Comparison of ENCODE assay signal across 13 cellular contexts in the genomic region with DNA sequence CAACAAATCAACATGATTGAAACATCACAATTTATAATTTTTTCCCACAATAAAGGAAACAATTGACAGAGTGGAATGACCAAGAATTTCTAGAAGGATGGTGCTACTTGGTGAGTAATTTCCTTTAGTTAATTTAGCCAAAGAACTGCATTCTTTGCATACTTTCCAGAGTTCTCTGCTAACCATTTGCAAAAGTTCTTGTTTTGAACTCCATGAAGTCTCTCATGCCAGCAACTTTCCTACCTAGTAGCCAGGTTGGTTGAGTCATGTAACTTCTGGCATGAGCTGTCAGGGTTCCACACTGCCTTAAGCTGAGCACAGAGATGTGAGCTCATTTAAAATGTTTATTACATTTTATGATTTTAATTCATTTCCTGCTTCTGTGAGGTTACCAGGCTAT.
DNase-seq lines count a peak whose midpoint lies in the region; ATAC-seq, FAIRE-seq and TF ChIP-seq lines count a peak whose summit lies in the region.
"Had no signal": no experiment of that assay in that cellular context is flagged by ENCODE, and none has a peak within 500 bp of the region (broad histone marks: within the 10 kb centered on the region; RNA-seq: fewer than 3 reads in every experiment).

No MANE protein-coding gene starts in this region.

- H3K9ac ChIP-seq in H1 (replicated peaks in 1 of 4; ENCODE audit: extremely low read depth in 1 of 4, low read depth in 3 of 4, low read length in 3 of 4), result no peak overlapping the region
- no peak overlapping the region for H3K9ac ChIP-seq in mesenchymal stem cell (ENCODE audit: low read length)

- H3K4me1 ChIP-seq in H1 (replicated peaks in 1 of 4; ENCODE audit: control insufficient read depth in 3 of 4, insufficient read depth in 4 of 4, low read length in 3 of 4), result no peaks in the 10 kb centered on the region
- H3K4me1 ChIP-seq in mesenchymal stem cell (ENCODE audit: control insufficient read depth, insufficient read depth, low read depth, low read length), result no peaks in the 10 kb centered on the region

- TF ChIP-seq POLR2A in H1 (IDR thresholded peaks at IDR 0.05; ENCODE audit: control extremely low read depth in 1 of 2, low read depth in 2 of 2, low read length in 2 of 2), result no peak

- H4K20me1 ChIP-seq in H1 (replicated peaks in 1 of 2; ENCODE audit: control insufficient read depth in 1 of 2, insufficient read depth in 2 of 2, low read length in 2 of 2), result no peaks in the 10 kb centered on the region

- H2AFZ ChIP-seq in H1 (ENCODE audit: low read length) (no peak overlapping the region), mesenchymal stem cell (ENCODE audit: low read depth, low read length) (no peak overlapping the region)

- no peak for TF ChIP-seq RAD21 in H1 (IDR thresholded peaks at IDR 0.05 in 1 of 2, conservative IDR thresholded peaks at IDR 0.05 in 1 of 2; ENCODE audit: low read depth in 2 of 2, low read length in 2 of 2)

- FAIRE-seq in H1 (lab: Jason Lieb, UNC) (no peak), GM19239 (lab: Jason Lieb, UNC) (no peak)

- CTCF ChIA-PET in H1 (lab: Charles Lee; ENCODE audit: partially characterized antibody), result interaction anchor here (0.8 kb wide), 1 partner anchor 15 kb away, joined by 3 read pairs; no protein-coding TSS in a partner anchor

- H2BK120ac ChIP-seq in H1 (replicated peaks; ENCODE audit: low read depth, low read length) (no peak overlapping the region), mesenchymal stem cell (ENCODE audit: low read depth, low read length) (no peak overlapping the region)

- peak; percentile 91 for DNase-seq in AG10803 (ENCODE audit: low read depth)
- peak; percentile 93 for DNase-seq in M059J (ENCODE audit: low read depth)
- peak in 1 of 2 experiments; percentile 9 for DNase-seq in H1 (ENCODE audit: low read depth in 1 of 2, low spot score in 2 of 2)
- peak; percentile 46 for DNase-seq in mesenchymal stem cell
- DNase-seq in NCI-H2107 treated with DMSO at 0.1 percent for 48 hours (lab: John Stamatoyannopoulos, UW; ENCODE audit: unreplicated experiment), result no peak
- no peak for DNase-seq in GM19239 (ENCODE audit: insufficient read length, low spot score)
- DNase-seq in HUDEP-2 (lab: John Stamatoyannopoulos, UW; ENCODE audit: unreplicated experiment in 76 of 76), result no peak
- DNase-seq: endodermal cell; Kasumi-1; OCI-M1; stimulated activated CD4-positive, alpha-beta T cell treated with anti-CD3 and anti-CD28 coated beads, Interleukin-12 subunit alpha, Interleukin-12 subunit beta, amount 100 ng/mL, for 4 hours; T-helper 9 cell had no signal

- no peaks in the 10 kb centered on the region for H3K23me2 ChIP-seq in H1 (ENCODE audit: low read depth, low read length)

- no peak overlapping the region for H2BK20ac ChIP-seq in H1 (ENCODE audit: low read length)

- no peaks in the 10 kb centered on the region for H3K36me3 ChIP-seq in H1 (ENCODE audit: control insufficient read depth in 2 of 4, insufficient read depth in 4 of 4, low read length in 3 of 4)
- H3K36me3 ChIP-seq in mesenchymal stem cell (ENCODE audit: control insufficient read depth in 1 of 2, insufficient read depth in 2 of 2, low read depth in 1 of 2, low read length in 2 of 2), result no peaks in the 10 kb centered on the region

- no peaks in the 10 kb centered on the region for H3K79me2 ChIP-seq in H1 (ENCODE audit: control insufficient read depth in 1 of 2, insufficient read depth in 2 of 2, low read length in 2 of 2)

- H3K14ac ChIP-seq in H1 (ENCODE audit: insufficient read length), result no peak overlapping the region
- no peak overlapping the region for H3K14ac ChIP-seq in mesenchymal stem cell (ENCODE audit: low read length in 2 of 2)

- no peaks in the 10 kb centered on the region for H3K79me1 ChIP-seq in H1 (ENCODE audit: low read depth, low read length)
- H3K79me1 ChIP-seq in mesenchymal stem cell (replicated peaks; ENCODE audit: low read length, poor library complexity, severe bottlenecking), result no peaks in the 10 kb centered on the region

- no peak overlapping the region for H3K56ac ChIP-seq in H1 (replicated peaks; ENCODE audit: insufficient read length, low read depth, low read length)

- H2AK5ac ChIP-seq in H1 (ENCODE audit: low read depth, low read length), result no peak overlapping the region
- no peak overlapping the region for H2AK5ac ChIP-seq in mesenchymal stem cell (ENCODE audit: low read length, severe bottlenecking)

- H3K9me3 ChIP-seq in H1 (ENCODE audit: insufficient read depth in 2 of 2, low read depth in 1 of 2, low read length in 1 of 2) (no peaks in the 10 kb centered on the region), mesenchymal stem cell (ENCODE audit: control insufficient read depth, low read length) (no peaks in the 10 kb centered on the region)

- H3K4me3 ChIP-seq in AG10803 (ENCODE audit: low read length) (no peak overlapping the region), H1 (ENCODE audit: extremely low read depth in 1 of 4, insufficient read depth in 2 of 4, low read depth in 3 of 4, low read length in 4 of 4) (no peak overlapping the region), mesenchymal stem cell (ENCODE audit: insufficient read depth in 1 of 2, low read depth in 1 of 2, low read length in 2 of 2) (no peak overlapping the region)

- H3K23ac ChIP-seq in H1 (ENCODE audit: insufficient read length) (no peak overlapping the region), mesenchymal stem cell (ENCODE audit: low read length in 2 of 2) (no peak overlapping the region)

- H3K27me3 ChIP-seq in H1 (replicated peaks in 1 of 4; ENCODE audit: control insufficient read depth in 3 of 4, extremely low read depth in 1 of 4, insufficient read depth in 3 of 4, low read length in 3 of 4) (no peaks in the 10 kb centered on the region), mesenchymal stem cell (ENCODE audit: control insufficient read depth in 1 of 2, insufficient read depth in 1 of 2, low read length in 2 of 2) (no peaks in the 10 kb centered on the region)

- TF ChIP-seq EP300 in H1 (IDR thresholded peaks at IDR 0.05; ENCODE audit: borderline replicate concordance in 1 of 2, low read depth in 2 of 2, low read length in 2 of 2), result no peak

- no peak for TF ChIP-seq CTCF in AG10803 (conservative IDR thresholded peaks at IDR 0.05; ENCODE audit: low read length)
- TF ChIP-seq CTCF in H1 (IDR thresholded peaks at IDR 0.05; ENCODE audit: control extremely low read depth in 1 of 3, insufficient read depth in 1 of 3, low read depth in 1 of 3, low read length in 3 of 3), result no peak

- no peak overlapping the region for H2BK12ac ChIP-seq in H1 (ENCODE audit: low read depth, low read length)
- H2BK12ac ChIP-seq in mesenchymal stem cell (ENCODE audit: low read length in 2 of 2), result no peak overlapping the region

- H3K27ac ChIP-seq in H1 (ENCODE audit: low read depth, low read length), result no peak overlapping the region
- H3K27ac ChIP-seq in mesenchymal stem cell (ENCODE audit: low read length, poor library complexity, severe bottlenecking), result peak overlapping the region; percentile 35

- no peak overlapping the region for H4K5ac ChIP-seq in H1 (ENCODE audit: insufficient read length, low read depth, low read length)

- H2BK5ac ChIP-seq in H1 (ENCODE audit: low read depth, low read length) (no peak overlapping the region), mesenchymal stem cell (ENCODE audit: low read depth, low read length, poor library complexity, severe bottlenecking) (no peak overlapping the region)

- no peak overlapping the region for H3K18ac ChIP-seq in H1 (ENCODE audit: extremely low read depth, low read length)
- H3K18ac ChIP-seq in mesenchymal stem cell (ENCODE audit: low read depth in 1 of 2, low read length in 2 of 2), result no peak overlapping the region

- no peak overlapping the region for H4K8ac ChIP-seq in H1 (ENCODE audit: extremely low read depth, insufficient read depth, low read length)
- H4K8ac ChIP-seq in mesenchymal stem cell (ENCODE audit: low read length), result no peak overlapping the region

- H3K4ac ChIP-seq in H1 (replicated peaks; ENCODE audit: insufficient read length, low read depth, low read length) (no peak overlapping the region), mesenchymal stem cell (ENCODE audit: low read depth in 1 of 2, low read length in 2 of 2) (no peak overlapping the region)

- H4K91ac ChIP-seq in H1 (replicated peaks; ENCODE audit: insufficient read length, low read length) (no peak overlapping the region), mesenchymal stem cell (ENCODE audit: low read length) (no peak overlapping the region)

- no peak for ATAC-seq in HG03135 (IDR thresholded peaks at IDR 0.05; ENCODE audit: unreplicated experiment)

- POLR2A ChIA-PET in H1 (lab: Charles Lee; ENCODE audit: partially characterized antibody), result no interaction called here

- no peak overlapping the region for H2BK15ac ChIP-seq in H1 (ENCODE audit: low read length)
- no peak overlapping the region for H2BK15ac ChIP-seq in mesenchymal stem cell (ENCODE audit: low read depth, poor library complexity, severe bottlenecking)

- H3K4me2 ChIP-seq in H1 (ENCODE audit: insufficient read depth in 1 of 2, low read depth in 2 of 2, low read length in 2 of 2) (no peak overlapping the region), mesenchymal stem cell (ENCODE audit: low read length, poor library complexity, severe bottlenecking) (no peak overlapping the region)

TF ChIP-seq in H1, 55 proteins besides CTCF, POLR2A, EP300 and RAD21:
- TF ChIP-seq SIRT6 (IDR thresholded peaks at IDR 0.05; ENCODE audit: low read length) (no peak), TEAD4 (IDR thresholded peaks at IDR 0.05; ENCODE audit: low read depth, low read length) (peak; percentile 20; the same call in 1 of the 2 replicates), FOSL1 (IDR thresholded peaks at IDR 0.05; ENCODE audit: insufficient read depth, low read depth, low read length) (no peak), EGR1 (IDR thresholded peaks at IDR 0.05; ENCODE audit: borderline replicate concordance, low read depth, low read length) (no peak)

Comparison
In these comparisons a context has a peak if more than half of its experiments do, and no peak if none do; other contexts are left out.
1. DNase-seq: peak in AG10803 (single experiment), M059J (single experiment) and mesenchymal stem cell (single experiment); none in NCI-H2107 treated with DMSO at 0.1 percent for 48 hours (single experiment), GM19239 (single experiment) and HUDEP-2 (0 of 76).